Comparison of ENCODE assay signal across 1 cellular context in genomic region chr3:24323272-24323671, GRCh38.
TF ChIP-seq lines count a peak whose summit lies in the region.

No MANE protein-coding gene starts in this region.

TF ChIP-seq in K562, 482 proteins besides CTCF, POLR2A, EP300 and RAD21 (continued from another document):
- TF ChIP-seq PBX2 (CRISPR knock-in tag; IDR thresholded peaks at IDR 0.05; ENCODE audit: low read depth) (no peak), PBX2 (tag; conservative IDR thresholded peaks at IDR 0.05; ENCODE audit: low read depth) (no peak), EGR1 (conservative IDR thresholded peaks at IDR 0.05) (no peak), ELF1 (tag; IDR thresholded peaks at IDR 0.05) (no peak), ZMIZ1 (IDR thresholded peaks at IDR 0.05; ENCODE audit: low read depth in 2 of 2, low read length in 2 of 2) (no peak), ZNF449 (CRISPR knock-in tag; IDR thresholded peaks at IDR 0.05) (no peak)
